7 cellular contexts compared by ENCODE assay signal in genomic region chr7:27156901-27157716, GRCh38. TPM values are rescaled to one million over a fixed set of nuclear protein-coding genes. Genes with fewer than 3 reads are reported as not detected.
DNase-seq lines count a peak whose midpoint lies in the region; ATAC-seq and TF ChIP-seq lines count a peak whose summit lies in the region.
"Had no signal": no experiment of that assay in that cellular context is flagged by ENCODE, and none has a peak within 500 bp of the region (broad histone marks: within the 10 kb centered on the region; RNA-seq: fewer than 3 reads in every experiment).

No MANE protein-coding gene starts in this region.

- peak overlapping the region; percentile 94 for H3K4me3 ChIP-seq in adipocyte (ENCODE audit: low read length)
- no peak overlapping the region for H3K4me3 ChIP-seq in effector memory CD4-positive, alpha-beta T cell (ENCODE audit: insufficient read depth, low read depth, low read length, poor library complexity, severe bottlenecking)

- no peaks in the 10 kb centered on the region for H3K27me3 ChIP-seq in adipocyte (replicated peaks; ENCODE audit: control insufficient read depth, insufficient read depth, low read length)
- peaks cover 80% of the 10 kb centered on the region for H3K27me3 ChIP-seq in effector memory CD4-positive, alpha-beta T cell (replicated peaks; ENCODE audit: control insufficient read depth, insufficient read depth, low read length, poor library complexity, severe bottlenecking)

- no peak for TF ChIP-seq CTCF in HFFc6 (IDR thresholded peaks at IDR 0.05)
- no peak for TF ChIP-seq CTCF in progenitor cell of endocrine pancreas (IDR thresholded peaks at IDR 0.05; ENCODE audit: unreplicated experiment)
- no peak for TF ChIP-seq CTCF in GM20000 (IDR thresholded peaks at IDR 0.05; ENCODE audit: extremely low read depth, missing control alignments)

- no peak overlapping the region for H3K27ac ChIP-seq in effector memory CD4-positive, alpha-beta T cell (ENCODE audit: insufficient read depth, low read length, poor library complexity, severe bottlenecking)

- ATAC-seq in GM19395 (IDR thresholded peaks at IDR 0.05; ENCODE audit: unreplicated experiment): no peak

- H3K4me1 ChIP-seq in adipocyte (ENCODE audit: control insufficient read depth, insufficient read depth, low read length): peaks cover 42% of the 10 kb centered on the region
- peaks cover 47% of the 10 kb centered on the region for H3K4me1 ChIP-seq in effector memory CD4-positive, alpha-beta T cell (ENCODE audit: control insufficient read depth, insufficient read depth, low read length, poor library complexity, severe bottlenecking)

- no peaks in the 10 kb centered on the region for H3K9me3 ChIP-seq in adipocyte (ENCODE audit: control insufficient read depth, low read length)
- no peaks in the 10 kb centered on the region for H3K9me3 ChIP-seq in effector memory CD4-positive, alpha-beta T cell (ENCODE audit: control insufficient read depth, low read length)

- DNase-seq in HFFc6 (no peak), adipocyte (ENCODE audit: low read depth) (no peak), progenitor cell of endocrine pancreas (ENCODE audit: low spot score, unreplicated experiment) (no peak), GM20000 (ENCODE audit: low spot score) (no peak)
- no peak for DNase-seq in effector memory CD4-positive, alpha-beta T cell
- DNase-seq: activated CD4-positive, alpha-beta T cell treated with anti-CD3 and anti-CD28 coated beads for 4 hours had no signal

- H3K4me1 Mint-ChIP-seq in HFFc6 (ENCODE audit: low read depth) (peaks cover 30% of the 10 kb centered on the region), progenitor cell of endocrine pancreas (ENCODE audit: low read depth) (peaks cover 7% of the 10 kb centered on the region)

- no peaks in the 10 kb centered on the region for H3K9me3 Mint-ChIP-seq in HFFc6
- H3K9me3 Mint-ChIP-seq in progenitor cell of endocrine pancreas (ENCODE audit: low read depth): no peaks in the 10 kb centered on the region

- peaks cover 11% of the 10 kb centered on the region for H3K27me3 Mint-ChIP-seq in HFFc6 (ENCODE audit: insufficient read depth)
- H3K27me3 Mint-ChIP-seq in progenitor cell of endocrine pancreas: peaks cover 87% of the 10 kb centered on the region

- H3K36me3 ChIP-seq in adipocyte (ENCODE audit: control insufficient read depth, insufficient read depth, low read length, severe bottlenecking): no peaks in the 10 kb centered on the region
- H3K36me3 ChIP-seq in effector memory CD4-positive, alpha-beta T cell (ENCODE audit: control insufficient read depth, insufficient read depth, low read length): no peaks in the 10 kb centered on the region

- H3K4me3 Mint-ChIP-seq in HFFc6 (peak overlapping the region; percentile 91), progenitor cell of endocrine pancreas (ENCODE audit: low read depth) (peak overlapping the region; percentile 52)

- peaks cover 7% of the 10 kb centered on the region for H3K36me3 Mint-ChIP-seq in HFFc6 (ENCODE audit: low read depth)
- peaks cover 2% of the 10 kb centered on the region for H3K36me3 Mint-ChIP-seq in progenitor cell of endocrine pancreas (ENCODE audit: insufficient read depth)

- peak overlapping the region; percentile 97 for H3K9ac ChIP-seq in adipocyte (ENCODE audit: low read length)

- H3K27ac Mint-ChIP-seq in HFFc6 (no peak overlapping the region), progenitor cell of endocrine pancreas (no peak overlapping the region)

RNA-seq across cellular contexts. Expression of gene HOXA7, which starts 0.6 kb away (rescaled TPM):
- total RNA-seq in HFFc6 (2021; fragmentation: NEBNext Ultra II Directional; extraction: Animal tissue kit (Norgen Biotek cat#: 25700)): 1 to 10 TPM; 6.2 to 8.2 (median 6.8) TPM
- total RNA-seq in progenitor cell of endocrine pancreas: 1.4 and 1.5 TPM in 2 replicates

RNA-seq across cellular contexts. Expression of gene HOXA3, which starts 4.7 kb away (rescaled TPM):
- total RNA-seq in HFFc6 (2021; fragmentation: NEBNext Ultra II Directional; extraction: Animal tissue kit (Norgen Biotek cat#: 25700)): 1 to 10 TPM in 3 of 6 experiments, under 1 TPM in 3; 0.33 to 1.9 (median 1.1) TPM
- total RNA-seq in progenitor cell of endocrine pancreas: 77.4 and 85.5 TPM in 2 replicates

RNA-seq across cellular contexts. Expression of gene HOXA9, which starts 8.2 kb away (rescaled TPM):
- total RNA-seq in HFFc6 (2021; fragmentation: NEBNext Ultra II Directional; extraction: Animal tissue kit (Norgen Biotek cat#: 25700)): 10 to 100 TPM; 25.2 to 37.0 (median 26.7) TPM
- not detected in 2 replicates for total RNA-seq in progenitor cell of endocrine pancreas

RNA-seq across cellular contexts. Expression of gene HOXA6, which starts 9.5 kb away (rescaled TPM):
- 1 to 10 TPM; 2.3 to 3.8 (median 2.8) TPM for total RNA-seq in HFFc6 (2021; fragmentation: NEBNext Ultra II Directional; extraction: Animal tissue kit (Norgen Biotek cat#: 25700))
- total RNA-seq in progenitor cell of endocrine pancreas: 0.38 TPM in 1 of 2 replicates, not detected in the other

RNA-seq across cellular contexts. Expression of gene HOXA5, which starts 13.6 kb away (rescaled TPM):
- total RNA-seq in HFFc6 (2021; fragmentation: NEBNext Ultra II Directional; extraction: Animal tissue kit (Norgen Biotek cat#: 25700)): 1 to 10 TPM; 2.0 to 3.8 (median 2.8) TPM
- total RNA-seq in progenitor cell of endocrine pancreas: 12.6 and 18.1 TPM in 2 replicates

Comparison
In these comparisons a context has a peak if more than half of its experiments do, and no peak if none do; other contexts are left out.
1. RNA of gene HOXA3, which starts 4.7 kb away (total RNA-seq): 77.4 to 85.5 TPM in progenitor cell of endocrine pancreas; 0.33 to 1.9 TPM in HFFc6; every median in the first group is over 10 times any median in the second.
2. RNA of gene HOXA9, which starts 8.2 kb away (total RNA-seq): 25.2 to 37.0 TPM in HFFc6; not detected in progenitor cell of endocrine pancreas; every median in the first group is over 10 times any median in the second.